Comparison of ENCODE assay signal across 14 cellular contexts in the genomic region with DNA sequence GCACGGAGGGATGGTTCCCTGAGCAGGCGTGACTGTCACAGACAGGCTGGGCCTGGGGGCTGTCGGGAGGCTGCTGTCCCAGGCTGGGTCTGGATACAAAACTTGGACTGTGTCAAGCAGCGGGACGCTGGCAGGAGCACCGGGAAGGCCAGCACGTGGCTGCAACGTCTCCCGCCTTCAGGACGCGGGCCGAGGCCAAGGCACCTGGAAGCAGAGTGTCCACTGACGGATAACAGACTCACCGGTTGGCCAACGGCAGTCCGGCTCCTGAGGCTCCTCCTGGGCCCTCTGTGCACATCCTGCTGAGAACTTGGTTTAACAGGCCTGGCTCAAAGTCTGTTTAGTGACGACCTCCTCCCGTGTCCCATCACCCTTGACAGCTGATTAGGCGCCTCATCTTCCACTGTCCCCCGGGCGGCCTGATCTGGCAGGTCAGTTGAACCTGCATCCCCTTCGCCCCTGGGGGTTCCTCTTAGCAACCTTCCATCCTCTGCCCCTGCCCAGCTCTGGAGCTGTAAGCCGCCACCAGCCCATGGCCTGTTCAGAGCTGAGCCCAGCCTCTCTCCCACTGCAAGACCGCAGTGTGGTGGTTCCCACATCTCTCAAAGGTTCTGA. TPM values are rescaled to one million over a fixed set of nuclear protein-coding genes. Genes with fewer than 3 reads are reported as not detected.
DNase-seq lines count a peak whose midpoint lies in the region; ATAC-seq and TF ChIP-seq lines count a peak whose summit lies in the region.
"Had no signal": no experiment of that assay in that cellular context is flagged by ENCODE, and none has a peak within 500 bp of the region (broad histone marks: within the 10 kb centered on the region; RNA-seq: fewer than 3 reads in every experiment).

No MANE protein-coding gene starts in this region.

- no peak overlapping the region for H2AK5ac ChIP-seq in trophoblast cell (ENCODE audit: low read length)

- peaks cover 9% of the 10 kb centered on the region for H3K36me3 Mint-ChIP-seq in CD8-positive, alpha-beta T cell

- no peaks in the 10 kb centered on the region for H3K27me3 Mint-ChIP-seq in CD8-positive, alpha-beta T cell (ENCODE audit: low read depth)

- H3K9me3 Mint-ChIP-seq in CD8-positive, alpha-beta T cell = no peaks in the 10 kb centered on the region

- no peak for TF ChIP-seq EP300 in sigmoid colon (IDR thresholded peaks at IDR 0.05)

- no peak for ATAC-seq in CD8-positive, alpha-beta T cell
- ATAC-seq in GM18909 (IDR thresholded peaks at IDR 0.05; ENCODE audit: poor library complexity, unreplicated experiment) = no peak

- TF ChIP-seq CTCF in CD8-positive, alpha-beta T cell (IDR thresholded peaks at IDR 0.05) = no peak
- TF ChIP-seq CTCF in OCI-LY7 (conservative IDR thresholded peaks at IDR 0.05; ENCODE audit: low read length) = no peak
- no peak for TF ChIP-seq CTCF in dorsolateral prefrontal cortex (IDR thresholded peaks at IDR 0.05 in 54 of 56, conservative IDR thresholded peaks at IDR 0.05 in 2 of 56; ENCODE audit: low read depth in 1 of 56, partially characterized antibody in 56 of 56)
- TF ChIP-seq CTCF in sigmoid colon (IDR thresholded peaks at IDR 0.05) = no peak

- CTCF ChIA-PET in CD8-positive, alpha-beta T cell (lab: Charles Lee) = interaction anchor here (0.6 kb wide), 1 partner anchor 379 kb away, joined by 3 read pairs; a partner anchor contains a TSS
- CTCF ChIA-PET in OCI-LY7 (lab: Charles Lee; ENCODE audit: unreplicated experiment) = no interaction called here

- intact Hi-C loops in CD8-positive, alpha-beta T cell (cut with DNase I, micrococcal nuclease) = no loop called here
- intact Hi-C loops in OCI-LY7 (cut with micrococcal nuclease; ENCODE audit: unreplicated experiment) (no loop called here), dorsolateral prefrontal cortex (cut with DNase I) (loop anchor here (10.0 kb wide), 3 partner anchors 138 to 202 kb away; a partner anchor contains a TSS), sigmoid colon (cut with DNase I) (no loop called here)

- H3K9ac ChIP-seq in trophoblast cell (ENCODE audit: low read length) = no peak overlapping the region

- peaks cover 8% of the 10 kb centered on the region for H4K20me1 ChIP-seq in OCI-LY7 (ENCODE audit: insufficient read depth, low read length)

- POLR2A ChIA-PET in CD8-positive, alpha-beta T cell (lab: Charles Lee) = no interaction called here
- POLR2A ChIA-PET in OCI-LY7 (lab: Charles Lee) = interaction anchor here (0.6 to 1.1 kb wide), 2 partner anchors 20 to 193 kb away, joined by 4 to 5 read pairs; no protein-coding TSS in a partner anchor

- 87 to 89% methylated on average over 24 of the region's 24 CpGs for whole genome bisulfite sequencing in sigmoid colon, 2 donors
- WGBS in trophoblast cell (ENCODE audit: extremely low coverage, insufficient coverage, insufficient read length) = no CpG with 5 or more reads among the region's 24 CpGs

- H3K4me2 ChIP-seq in OCI-LY7 (ENCODE audit: low read length) (peak overlapping the region; percentile 90; the same call in 1 of the 2 replicates), trophoblast cell (ENCODE audit: low read length) (no peak overlapping the region)
- H3K4me2 ChIP-seq: PC-9 had no signal

- no peak overlapping the region for H3K18ac ChIP-seq in trophoblast cell (ENCODE audit: low read length)

- no peak overlapping the region for H2BK120ac ChIP-seq in trophoblast cell (ENCODE audit: insufficient read depth, low read length, poor library complexity)

- no peak overlapping the region for H4K12ac ChIP-seq in trophoblast cell (ENCODE audit: low read depth, low read length)

- H2AFZ ChIP-seq in OCI-LY7 (ENCODE audit: low read length) (no peak overlapping the region), trophoblast cell (ENCODE audit: insufficient read depth, low read length, poor library complexity) (no peak overlapping the region)
- H2AFZ ChIP-seq: PC-9 had no signal

- no TSS peak for BruUV-seq in OCI-LY7 (replicated peaks; lab: Mats Ljungman, UMichigan)

- H3K79me2 ChIP-seq in OCI-LY7 (ENCODE audit: insufficient read depth, low read depth, low read length) (peaks cover 41% of the 10 kb centered on the region), trophoblast cell (ENCODE audit: control insufficient read depth, insufficient read depth, low read length, poor library complexity) (peaks cover 10% of the 10 kb centered on the region)

- no peaks in the 10 kb centered on the region for H3K36me3 ChIP-seq in CD8-positive, alpha-beta T cell (ENCODE audit: insufficient read depth, low read length)
- H3K36me3 ChIP-seq in OCI-LY7 (ENCODE audit: insufficient read depth, low read length) = peaks cover 62% of the 10 kb centered on the region
- H3K36me3 ChIP-seq in sigmoid colon = peaks cover 0 to 7% (median 0%) of the 10 kb centered on the region in 4 donors
- H3K36me3 ChIP-seq in trophoblast cell (ENCODE audit: control insufficient read depth in 1 of 2, insufficient read depth in 2 of 2, low read length in 2 of 2) = peaks cover 24 to 31% of the 10 kb centered on the region in 2 experiments

- H3K9me2 ChIP-seq in OCI-LY7 (ENCODE audit: insufficient read depth, low read length) = no peaks in the 10 kb centered on the region

- H3K27ac ChIP-seq in CD8-positive, alpha-beta T cell (ENCODE audit: low read depth, low read length) = no peak overlapping the region
- H3K27ac ChIP-seq in OCI-LY7 (ENCODE audit: low read depth, low read length, poor library complexity, severe bottlenecking) (no peak overlapping the region), dorsolateral prefrontal cortex (peak overlapping the region in 32 of 59 donors; percentile 1 to 90 (median 56)), sigmoid colon (peak overlapping the region; percentile 61 to 71 (median 69)), trophoblast cell (ENCODE audit: low read depth, low read length) (no peak overlapping the region)
- H3K27ac ChIP-seq: PC-9 had no signal

- no peak overlapping the region for H2BK5ac ChIP-seq in trophoblast cell (ENCODE audit: low read depth, low read length, poor library complexity)

- H3K4me3 ChIP-seq in CD8-positive, alpha-beta T cell (ENCODE audit: low read depth, low read length) = no peak overlapping the region
- no peak overlapping the region for H3K4me3 ChIP-seq in OCI-LY7 (ENCODE audit: low read depth, low read length, poor library complexity, severe bottlenecking)
- no peak overlapping the region for H3K4me3 ChIP-seq in dorsolateral prefrontal cortex
- H3K4me3 ChIP-seq in sigmoid colon = no peak overlapping the region
- H3K4me3 ChIP-seq in trophoblast cell (ENCODE audit: low read depth, low read length) = no peak overlapping the region
- H3K4me3 ChIP-seq: PC-9 had no signal

- no peak for DNase-seq in CD8-positive, alpha-beta T cell
- DNase-seq in OCI-LY7 (ENCODE audit: low spot score) (no peak), dorsolateral prefrontal cortex (peak in 1 of 10 donors; percentile 41), sigmoid colon (no peak), NCI-H82 treated with DMSO at 0.1 percent for 48 hours (lab: John Stamatoyannopoulos, UW; ENCODE audit: unreplicated experiment) (no peak), SW 1271 (lab: John Stamatoyannopoulos, UW) (no peak), trophoblast cell (no peak)
- DNase-seq: central memory CD4-positive, alpha-beta T cell; DMS79; GOT3; NCI-H1417 treated with DMSO at 0.1 percent for 48 hours; stimulated activated CD4-positive, alpha-beta T cell treated with anti-CD3 and anti-CD28 coated beads, Interleukin-2, amount 100 ng/mL, for 48 hours had no signal

- no peak overlapping the region for H4K8ac ChIP-seq in trophoblast cell (ENCODE audit: low read depth, low read length)

- no peak overlapping the region for H3K23ac ChIP-seq in trophoblast cell (ENCODE audit: low read length)

- H3K79me1 ChIP-seq in trophoblast cell (ENCODE audit: low read length) = peaks cover 5% of the 10 kb centered on the region

- H3K4ac ChIP-seq in trophoblast cell (ENCODE audit: low read depth, low read length) = no peak overlapping the region

- H3K27me3 ChIP-seq in CD8-positive, alpha-beta T cell (ENCODE audit: insufficient read depth, low read length) = no peaks in the 10 kb centered on the region
- H3K27me3 ChIP-seq in dorsolateral prefrontal cortex = no peaks in the 10 kb centered on the region
- H3K27me3 ChIP-seq in sigmoid colon = no peaks in the 10 kb centered on the region
- H3K27me3 ChIP-seq in trophoblast cell (ENCODE audit: insufficient read depth, low read length) = no peaks in the 10 kb centered on the region

- no peak overlapping the region for H3K27ac Mint-ChIP-seq in CD8-positive, alpha-beta T cell

- peaks cover 23% of the 10 kb centered on the region for H3K4me1 Mint-ChIP-seq in CD8-positive, alpha-beta T cell (ENCODE audit: low read depth)

- H4K91ac ChIP-seq in trophoblast cell (ENCODE audit: low read depth, low read length) = no peak overlapping the region

- no peak overlapping the region for H3K14ac ChIP-seq in trophoblast cell (ENCODE audit: low read length)

- no peaks in the 10 kb centered on the region for H3K9me3 ChIP-seq in CD8-positive, alpha-beta T cell (ENCODE audit: low read length)
- H3K9me3 ChIP-seq in OCI-LY7 (ENCODE audit: low read length) = no peaks in the 10 kb centered on the region
- H3K9me3 ChIP-seq in sigmoid colon = no peaks in the 10 kb centered on the region
- no peaks in the 10 kb centered on the region for H3K9me3 ChIP-seq in trophoblast cell (ENCODE audit: insufficient read depth, low read depth, low read length)

- H3K4me1 ChIP-seq in CD8-positive, alpha-beta T cell (ENCODE audit: insufficient read depth, low read length) = peaks cover 18% of the 10 kb centered on the region
- H3K4me1 ChIP-seq in OCI-LY7 (ENCODE audit: insufficient read depth, low read length, poor library complexity, severe bottlenecking) = peaks cover 41% of the 10 kb centered on the region
- peaks cover 0 to 65% (median 58%) of the 10 kb centered on the region in 4 donors for H3K4me1 ChIP-seq in sigmoid colon
- H3K4me1 ChIP-seq in trophoblast cell (ENCODE audit: control insufficient read depth in 1 of 2, insufficient read depth in 2 of 2, low read length in 2 of 2) = peaks cover 7 to 16% of the 10 kb centered on the region in 2 experiments

- no peak overlapping the region for H2BK12ac ChIP-seq in trophoblast cell (ENCODE audit: low read length)

- no peak for TF ChIP-seq POLR2A in sigmoid colon (IDR thresholded peaks at IDR 0.05)

- peak overlapping the region; percentile 8 for H3K4me3 Mint-ChIP-seq in CD8-positive, alpha-beta T cell

RNA-seq across cellular contexts. Expression of a gene that starts 2.5 kb away (rescaled TPM):
- total RNA-seq in CD8-positive, alpha-beta T cell = 1 to 10 TPM; 5.5 to 6.6 TPM
- total RNA-seq in OCI-LY7 (2014; rRNA removed; shearing (Covaris generic)) = 83.6 and 130 TPM in 2 replicates
- total RNA-seq in OCI-LY7 (2022) (83.3 and 86.0 TPM in 2 replicates), dorsolateral prefrontal cortex (10 to 100 TPM in 58 of 120 experiments, 1 to 10 TPM in 62; 4.7 to 19.1 (median 9.9) TPM), sigmoid colon (1 to 10 TPM; 1.8 to 7.5 (median 2.0) TPM)
- polyA plus RNA-seq in sigmoid colon = 10 to 100 TPM in 1 of 3 donors, 1 to 10 TPM in 2; 3.6 to 15.7 (median 5.1) TPM
- 10.1 and 11.7 TPM in 2 replicates for polyA plus RNA-seq in trophoblast cell (2013)

RNA-seq across cellular contexts. Expression of a gene that starts 2.9 kb away (rescaled TPM):
- 1 to 10 TPM; 2.5 to 3.7 TPM for total RNA-seq in CD8-positive, alpha-beta T cell
- total RNA-seq in OCI-LY7 (2014; rRNA removed; shearing (Covaris generic)) = 16.6 and 22.5 TPM in 2 replicates
- 18.0 and 23.2 TPM in 2 replicates for total RNA-seq in OCI-LY7 (2022)
- 100 to 1,000 TPM in 87 of 120 experiments, 10 to 100 TPM in 33; 71.0 to 188 (median 111) TPM for total RNA-seq in dorsolateral prefrontal cortex
- total RNA-seq in sigmoid colon = 100 to 1,000 TPM in 1 of 4 donors, 10 to 100 TPM in 3; 84.2 to 106 (median 89.4) TPM
- polyA plus RNA-seq in sigmoid colon = 10 to 100 TPM; 41.7 to 90.1 (median 61.7) TPM
- polyA plus RNA-seq in trophoblast cell (2013) = 49.1 and 50.0 TPM in 2 replicates

Comparison
In these comparisons a context has a peak if more than half of its experiments do, and no peak if none do; other contexts are left out.
1. H3K27ac ChIP-seq: peak in dorsolateral prefrontal cortex (32 of 59) and sigmoid colon (4 of 4); none in CD8-positive, alpha-beta T cell (single experiment), OCI-LY7 (single experiment) and trophoblast cell (single experiment).
2. RNA of a gene that starts 2.5 kb away (total RNA-seq): 83.3 to 130 TPM in OCI-LY7; 4.7 to 19.1 TPM in dorsolateral prefrontal cortex, 5.5 to 6.6 TPM in CD8-positive, alpha-beta T cell and 1.8 to 7.5 TPM in sigmoid colon; every median in the first group is over 4 times any median in the second.
3. intact Hi-C loops: an anchor here in dorsolateral prefrontal cortex (10.0 kb wide); none called in CD8-positive, alpha-beta T cell, OCI-LY7 and sigmoid colon.